8 cellular contexts compared by ENCODE assay signal in the genomic region with DNA sequence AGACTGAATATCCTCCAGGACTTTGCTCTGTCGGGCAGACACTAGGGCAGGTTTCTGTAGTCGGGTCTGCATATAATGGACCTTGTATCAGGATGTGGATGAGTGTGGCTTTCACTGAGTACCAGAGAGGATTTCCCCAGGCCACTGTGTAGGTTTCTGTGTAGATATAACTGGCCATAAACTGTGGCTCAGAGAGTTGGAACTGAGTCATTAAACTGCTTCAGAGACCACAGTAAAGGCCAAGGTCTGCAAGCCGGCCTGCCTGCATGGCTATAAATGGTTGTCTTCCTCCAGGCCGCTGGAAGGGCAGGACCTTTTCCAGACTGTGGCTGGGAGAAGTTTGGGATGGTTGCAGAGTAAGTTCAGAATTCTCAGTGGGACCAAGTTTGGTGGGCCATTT. TPM values are rescaled to one million over a fixed set of nuclear protein-coding genes. Genes with fewer than 3 reads are reported as not detected.
DNase-seq lines count a peak whose midpoint lies in the region; ATAC-seq, FAIRE-seq and TF ChIP-seq lines count a peak whose summit lies in the region.
"Had no signal": no experiment of that assay in that cellular context is flagged by ENCODE, and none has a peak within 500 bp of the region (broad histone marks: within the 10 kb centered on the region; RNA-seq: fewer than 3 reads in every experiment).

No MANE protein-coding gene starts in this region.

- H3K4me1 Mint-ChIP-seq in IgD-negative memory B cell = peaks cover 43 to 49% (median 49%) of the 10 kb centered on the region in 3 donors
- peaks cover 21% of the 10 kb centered on the region for H3K4me1 Mint-ChIP-seq in stimulated activated effector memory CD8-positive, alpha-beta T cell treated with anti-CD3 and anti-CD28 coated beads, Interleukin-12 subunit alpha, Interleukin-12 subunit beta, amount 100 ng/mL, for 72 hours

- intact Hi-C loops in kidney (cut with DNase I) = no loop called here
- intact Hi-C loops in posterior cingulate gyrus (cut with DNase I) = no loop called here

- ATAC-seq in GM19035 (IDR thresholded peaks at IDR 0.05; ENCODE audit: unreplicated experiment) (peak; percentile 82), HG02610 (IDR thresholded peaks at IDR 0.05; ENCODE audit: unreplicated experiment) (peak; percentile 98)
- ATAC-seq in stimulated activated effector memory CD8-positive, alpha-beta T cell treated with anti-CD3 and anti-CD28 coated beads, Interleukin-12 subunit alpha, Interleukin-12 subunit beta, amount 100 ng/mL, for 72 hours = peak; percentile 91

- no peak overlapping the region for H3K4me3 ChIP-seq in kidney (ENCODE audit: low read length in 2 of 2)

- DNase-seq in stimulated activated effector memory CD8-positive, alpha-beta T cell treated with anti-CD3 and anti-CD28 coated beads, Interleukin-12 subunit alpha, Interleukin-12 subunit beta, amount 100 ng/mL, for 72 hours (ENCODE audit: low spot score in 2 of 2) = peak in 1 of 2 donors; percentile 48
- DNase-seq in kidney = no peak
- no peak for DNase-seq in glomerular visceral epithelial cell (ENCODE audit: extremely low spot score)
- DNase-seq in posterior cingulate gyrus = no peak
- DNase-seq: DND-41 had no signal

- H3K36me3 Mint-ChIP-seq in IgD-negative memory B cell = peaks cover 26% of the 10 kb centered on the region
- H3K36me3 Mint-ChIP-seq in stimulated activated effector memory CD8-positive, alpha-beta T cell treated with anti-CD3 and anti-CD28 coated beads, Interleukin-12 subunit alpha, Interleukin-12 subunit beta, amount 100 ng/mL, for 72 hours = peaks cover 88% of the 10 kb centered on the region

- no peak for FAIRE-seq in kidney (lab: Jason Lieb, UNC)

- H3K27ac ChIP-seq in kidney (ENCODE audit: low read depth in 2 of 2, low read length in 2 of 2) = no peak overlapping the region

- H3K9me3 Mint-ChIP-seq in IgD-negative memory B cell = peaks cover 0 to 3% (median 3%) of the 10 kb centered on the region in 3 donors
- H3K9me3 Mint-ChIP-seq in stimulated activated effector memory CD8-positive, alpha-beta T cell treated with anti-CD3 and anti-CD28 coated beads, Interleukin-12 subunit alpha, Interleukin-12 subunit beta, amount 100 ng/mL, for 72 hours = no peaks in the 10 kb centered on the region

- H3K4me1 ChIP-seq in kidney (ENCODE audit: control insufficient read depth in 1 of 2, insufficient read depth in 1 of 2, low read depth in 1 of 2, low read length in 2 of 2) = no peaks in the 10 kb centered on the region

- no peak overlapping the region for H3K9ac ChIP-seq in kidney (ENCODE audit: low read length in 2 of 2)

- H3K27me3 Mint-ChIP-seq in IgD-negative memory B cell = no peaks in the 10 kb centered on the region

- TF ChIP-seq CTCF in kidney (IDR thresholded peaks at IDR 0.05; ENCODE audit: borderline replicate concordance, extremely low read depth, insufficient read depth) = no peak

- peaks cover 0 to 2% of the 10 kb centered on the region in 2 donors for H3K36me3 ChIP-seq in kidney (ENCODE audit: control insufficient read depth in 1 of 2, insufficient read depth in 2 of 2, low read length in 2 of 2)

- H3K9me3 ChIP-seq in kidney (ENCODE audit: control insufficient read depth in 1 of 2, low read length in 2 of 2) = no peaks in the 10 kb centered on the region

- peak overlapping the region in 2 of 3 donors; percentile 64 to 73 for H3K27ac Mint-ChIP-seq in IgD-negative memory B cell
- peak overlapping the region; percentile 38 for H3K27ac Mint-ChIP-seq in stimulated activated effector memory CD8-positive, alpha-beta T cell treated with anti-CD3 and anti-CD28 coated beads, Interleukin-12 subunit alpha, Interleukin-12 subunit beta, amount 100 ng/mL, for 72 hours

- H3K4me3 Mint-ChIP-seq in IgD-negative memory B cell = peak overlapping the region in 2 of 4 donors; percentile 39 to 72
- no peak overlapping the region for H3K4me3 Mint-ChIP-seq in stimulated activated effector memory CD8-positive, alpha-beta T cell treated with anti-CD3 and anti-CD28 coated beads, Interleukin-12 subunit alpha, Interleukin-12 subunit beta, amount 100 ng/mL, for 72 hours

RNA-seq across cellular contexts. Expression of a gene that starts 16.9 kb away (rescaled TPM):
- polyA plus RNA-seq in IgD-negative memory B cell (47.9 TPM), kidney (ENCODE audit: insufficient read depth, low read depth, low replicate concordance) (2.4 TPM)
- 9.5 TPM for total RNA-seq in kidney

Comparison
In these comparisons a context has a peak if more than half of its experiments do, and no peak if none do; other contexts are left out.
1. RNA of a gene that starts 16.9 kb away (polyA plus RNA-seq): 47.9 TPM in IgD-negative memory B cell (single experiment); 2.4 TPM in kidney (single experiment); every median in the first group is over 10 times any median in the second.
2. Peak in every context shown above with its lines, with median percentiles within 50 percentile points of each other: ATAC-seq.